Comparison of ENCODE assay signal across 15 cellular contexts in genomic region chr15:22930782-22931484, GRCh38. TPM values are rescaled to one million over a fixed set of nuclear protein-coding genes. Genes with fewer than 3 reads are reported as not detected.
A peak's percentile ranks its signal among the peaks of the same experiment; 100 is the strongest.
DNase-seq lines count a peak whose midpoint lies in the region; ATAC-seq and TF ChIP-seq lines count a peak whose summit lies in the region.
"Had no signal": no experiment of that assay in that cellular context is flagged by ENCODE, and none has a peak within 500 bp of the region (broad histone marks: within the 10 kb centered on the region; RNA-seq: fewer than 3 reads in every experiment).

No MANE protein-coding gene starts in this region.

- WGBS in trophoblast cell (ENCODE audit: extremely low coverage, insufficient coverage, insufficient read length) = no CpG with 5 or more reads among the region's 10 CpGs
- no CpG with 5 or more reads among the region's 10 CpGs for WGBS in neuronal stem cell (ENCODE audit: extremely low coverage in 2 of 2, insufficient read length in 2 of 2, insufficient replicate concordance in 1 of 2), 2 donors

- H2AK5ac ChIP-seq in trophoblast cell (ENCODE audit: low read length) (no peak overlapping the region), neuronal stem cell (ENCODE audit: low read depth, low read length) (no peak overlapping the region)

- H3K9ac ChIP-seq in trophoblast cell (ENCODE audit: low read length) = no peak overlapping the region
- no peak overlapping the region for H3K9ac ChIP-seq in neuronal stem cell (ENCODE audit: low read depth, low read length, poor library complexity)

- H3K9me3 ChIP-seq in trophoblast cell (ENCODE audit: insufficient read depth, low read depth, low read length) (peaks cover 1% of the 10 kb centered on the region), neuronal stem cell (replicated peaks in 1 of 2; ENCODE audit: control insufficient read depth in 2 of 2, insufficient read depth in 1 of 2, low read depth in 1 of 2, low read length in 2 of 2) (no peaks in the 10 kb centered on the region)
- H3K9me3 ChIP-seq: gastrocnemius medialis had no signal

- H2BK15ac ChIP-seq in neuronal stem cell (ENCODE audit: low read length) = no peak overlapping the region

- H4K91ac ChIP-seq in trophoblast cell (ENCODE audit: low read depth, low read length) (no peak overlapping the region), neuronal stem cell (ENCODE audit: low read depth, low read length, poor library complexity) (no peak overlapping the region)

- H2BK5ac ChIP-seq in trophoblast cell (ENCODE audit: low read depth, low read length, poor library complexity) (no peak overlapping the region), neuronal stem cell (ENCODE audit: low read length) (no peak overlapping the region)

- no peak overlapping the region for H3K27ac ChIP-seq in trophoblast cell (ENCODE audit: low read depth, low read length)
- H3K27ac ChIP-seq in neuronal stem cell (replicated peaks; ENCODE audit: low read length) = no peak overlapping the region
- H3K27ac ChIP-seq: gastrocnemius medialis had no signal

- H3K4me3 ChIP-seq in epithelial cell of esophagus (ENCODE audit: low read length) (no peak overlapping the region), trophoblast cell (ENCODE audit: low read depth, low read length) (peak overlapping the region; percentile 5), neuronal stem cell (ENCODE audit: low read length in 2 of 2) (no peak overlapping the region)
- H3K4me3 ChIP-seq: gastrocnemius medialis, lung had no signal

- no peak for ATAC-seq in GM21367 (IDR thresholded peaks at IDR 0.05; ENCODE audit: unreplicated experiment)
- ATAC-seq in GM19455 (IDR thresholded peaks at IDR 0.05; ENCODE audit: unreplicated experiment) = no peak
- ATAC-seq: T-cell had no signal

- TF ChIP-seq CTCF in epithelial cell of esophagus (IDR thresholded peaks at IDR 0.05; ENCODE audit: insufficient read depth, low read depth, low read length, missing control alignments) = no peak

- no peak overlapping the region for H4K12ac ChIP-seq in trophoblast cell (ENCODE audit: low read depth, low read length)

- no peak overlapping the region for H2BK120ac ChIP-seq in trophoblast cell (ENCODE audit: insufficient read depth, low read length, poor library complexity)
- no peak overlapping the region for H2BK120ac ChIP-seq in neuronal stem cell (ENCODE audit: low read depth, low read length)

- no peak overlapping the region for H4K8ac ChIP-seq in trophoblast cell (ENCODE audit: low read depth, low read length)
- H4K8ac ChIP-seq in neuronal stem cell (ENCODE audit: low read depth, low read length) = no peak overlapping the region

- H3K4me2 ChIP-seq in trophoblast cell (ENCODE audit: low read length) = no peak overlapping the region
- H3K4me2 ChIP-seq in neuronal stem cell (ENCODE audit: insufficient read depth, low read length, poor library complexity, severe bottlenecking) = no peak overlapping the region

- H3K27me3 ChIP-seq in trophoblast cell (ENCODE audit: insufficient read depth, low read length) (no peaks in the 10 kb centered on the region), neuronal stem cell (ENCODE audit: control insufficient read depth in 3 of 3, insufficient read depth in 3 of 3, low read depth in 1 of 3, low read length in 3 of 3) (no peaks in the 10 kb centered on the region)
- H3K27me3 ChIP-seq: gastrocnemius medialis had no signal

- H3K4me1 ChIP-seq in trophoblast cell (ENCODE audit: control insufficient read depth in 1 of 2, insufficient read depth in 2 of 2, low read length in 2 of 2) (no peaks in the 10 kb centered on the region), neuronal stem cell (ENCODE audit: control insufficient read depth in 2 of 2, insufficient read depth in 1 of 2, low read depth in 1 of 2, low read length in 2 of 2) (no peaks in the 10 kb centered on the region)
- H3K4me1 ChIP-seq: gastrocnemius medialis had no signal

- H3K4ac ChIP-seq in trophoblast cell (ENCODE audit: low read depth, low read length) = no peak overlapping the region
- H3K4ac ChIP-seq in neuronal stem cell (ENCODE audit: low read length) = no peak overlapping the region

- H2BK12ac ChIP-seq in trophoblast cell (ENCODE audit: low read length) = no peak overlapping the region
- H2BK12ac ChIP-seq in neuronal stem cell (ENCODE audit: low read length) = no peak overlapping the region

- no peaks in the 10 kb centered on the region for H3K79me2 ChIP-seq in trophoblast cell (ENCODE audit: control insufficient read depth, insufficient read depth, low read length, poor library complexity)

- H3K18ac ChIP-seq in trophoblast cell (ENCODE audit: low read length) (no peak overlapping the region), neuronal stem cell (ENCODE audit: low read length) (no peak overlapping the region)

- H3K79me1 ChIP-seq in trophoblast cell (ENCODE audit: low read length) (no peaks in the 10 kb centered on the region), neuronal stem cell (ENCODE audit: low read depth, low read length) (peaks cover 1% of the 10 kb centered on the region)

- H3K36me3 ChIP-seq in trophoblast cell (ENCODE audit: control insufficient read depth in 1 of 2, insufficient read depth in 2 of 2, low read length in 2 of 2) (peaks cover 35 to 40% of the 10 kb centered on the region in 2 experiments), neuronal stem cell (replicated peaks in 1 of 2; ENCODE audit: control insufficient read depth in 2 of 2, insufficient read depth in 2 of 2, low read length in 2 of 2) (peaks cover 22 to 76% of the 10 kb centered on the region in 2 donors)

- H3K23ac ChIP-seq in trophoblast cell (ENCODE audit: low read length) (no peak overlapping the region), neuronal stem cell (ENCODE audit: low read depth, low read length, poor library complexity) (no peak overlapping the region)

- DNase-seq in EH (ENCODE audit: low read depth) (peak; percentile 9), NCI-H2171 treated with DMSO at 0.1 percent for 48 hours (lab: John Stamatoyannopoulos, UW) (peak; percentile 66), epithelial cell of esophagus (ENCODE audit: low read depth) (peak; percentile 78), trophoblast cell (no peak), neuronal stem cell (ENCODE audit: low spot score) (no peak)
- DNase-seq in stimulated activated CD4-positive, alpha-beta T cell treated with anti-CD3 and anti-CD28 coated beads, Interleukin-4, amount 100 ng/mL, for 1 hour = no peak
- DNase-seq: activated CD4-positive, alpha-beta memory T cell treated with anti-CD3 and anti-CD28 coated beads, Interleukin-2, amount 10 ng/mL, durations not matched to agents 7 days and 5 days; CD4-positive, alpha-beta memory T cell; Kasumi-1; NCI-H526; T-cell had no signal

- no peak overlapping the region for H3K14ac ChIP-seq in trophoblast cell (ENCODE audit: low read length)
- H3K14ac ChIP-seq in neuronal stem cell (ENCODE audit: low read length) = no peak overlapping the region

- H2AFZ ChIP-seq in trophoblast cell (ENCODE audit: insufficient read depth, low read length, poor library complexity) = no peak overlapping the region
- H2AFZ ChIP-seq in neuronal stem cell (ENCODE audit: low read length) = no peak overlapping the region

RNA-seq across cellular contexts. Expression of gene CYFIP1, which starts 49.2 kb away (rescaled TPM):
- polyA plus RNA-seq in trophoblast cell (2013) = 58.6 and 59.7 TPM in 2 replicates
- 50.3 TPM for polyA plus RNA-seq in neuronal stem cell (2013, experiment 1 of 2)
- polyA plus RNA-seq in neuronal stem cell (2013, experiment 2 of 2) = 51.9 TPM

Comparison
In these comparisons a context has a peak if more than half of its experiments do, and no peak if none do; other contexts are left out.
1. DNase-seq: peak in EH (single experiment), NCI-H2171 treated with DMSO at 0.1 percent for 48 hours (single experiment) and epithelial cell of esophagus (single experiment); none in trophoblast cell (0 of 2), stimulated activated CD4-positive, alpha-beta T cell treated with anti-CD3 and anti-CD28 coated beads, Interleukin-4, amount 100 ng/mL, for 1 hour (single experiment) and neuronal stem cell (single experiment).